Comparison of ENCODE assay signal across 26 cellular contexts in the genomic region with DNA sequence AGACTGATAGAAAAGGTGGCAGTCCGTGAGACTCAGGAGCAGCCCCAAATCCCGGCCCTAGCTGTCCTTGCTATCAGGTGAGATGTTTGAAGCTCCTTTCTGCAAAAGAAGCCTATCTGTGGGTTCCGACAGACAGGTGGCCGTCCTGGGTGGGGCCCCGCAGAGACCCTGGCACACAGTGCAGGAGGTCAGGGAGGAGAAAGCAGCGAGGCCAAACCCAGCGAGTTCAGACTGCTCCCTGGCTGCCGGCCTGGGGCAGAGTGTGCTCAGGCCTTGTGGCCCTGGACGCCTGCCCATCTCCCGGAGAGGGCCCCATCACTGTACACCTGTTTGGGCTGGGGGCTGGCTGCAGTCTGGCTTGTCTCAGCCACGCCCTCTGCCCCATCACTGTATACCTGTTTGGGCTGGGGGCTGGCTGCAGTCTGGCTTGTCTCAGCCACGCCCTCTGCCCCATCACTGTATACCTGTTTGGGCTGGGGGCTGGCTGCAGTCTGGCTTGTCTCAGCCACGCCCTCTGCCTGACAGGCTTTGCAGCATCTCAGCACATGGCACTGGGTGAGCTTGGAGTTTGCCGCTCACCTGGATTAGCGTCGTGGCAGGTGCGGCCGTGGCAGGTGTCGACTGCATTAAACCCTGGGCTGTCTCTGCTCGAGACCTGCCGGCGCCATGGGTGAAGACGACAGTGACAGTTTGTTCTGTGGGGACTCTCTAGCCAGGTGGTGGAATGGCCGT. TPM values are rescaled to one million over a fixed set of nuclear protein-coding genes. Genes with fewer than 3 reads are reported as not detected.
DNase-seq lines count a peak whose midpoint lies in the region; ATAC-seq and TF ChIP-seq lines count a peak whose summit lies in the region.
"Had no signal": no experiment of that assay in that cellular context is flagged by ENCODE, and none has a peak within 500 bp of the region (broad histone marks: within the 10 kb centered on the region; RNA-seq: fewer than 3 reads in every experiment).

No MANE protein-coding gene starts in this region.

- peaks cover 0 to 6% of the 10 kb centered on the region in 2 donors for H3K9me3 Mint-ChIP-seq in stimulated activated naive B cell treated with anti-CD40 and anti-IgM and Interleukin-4, amounts not matched to agents 10 μg/mL and 1 μg/mL and 100 μg/mL, for 72 hours
- peaks cover 0 to 6% (median 0%) of the 10 kb centered on the region in 7 donors for H3K9me3 Mint-ChIP-seq in CD14-positive monocyte
- H3K9me3 Mint-ChIP-seq: activated CD4-positive, alpha-beta memory T cell treated with anti-CD3 and anti-CD28 coated beads, Interleukin-2, amount 10 ng/mL, durations not matched to agents 7 days and 5 days; neural crest cell had no signal

- peaks cover 0 to 8% of the 10 kb centered on the region in 2 donors for H3K4me1 Mint-ChIP-seq in stimulated activated naive B cell treated with anti-CD40 and anti-IgM and Interleukin-4, amounts not matched to agents 10 μg/mL and 1 μg/mL and 100 μg/mL, for 72 hours
- H3K4me1 Mint-ChIP-seq in CD14-positive monocyte = no peaks in the 10 kb centered on the region

- H3K9me3 ChIP-seq in WERI-Rb-1 (ENCODE audit: severe bottlenecking) = peaks cover 8% of the 10 kb centered on the region
- H3K9me3 ChIP-seq: ovary had no signal

- intact Hi-C loops in Right ventricle myocardium superior (cut with DNase I) = no loop called here
- intact Hi-C loops in CD14-positive monocyte (cut with micrococcal nuclease) = no loop called here

- peak; percentile 86 for ATAC-seq in Right ventricle myocardium superior (ENCODE audit: poor library complexity)
- ATAC-seq in left lobe of liver = peak; percentile 13
- ATAC-seq in stimulated activated naive B cell treated with anti-CD40 and anti-IgM and Interleukin-4, amounts not matched to agents 10 μg/mL and 1 μg/mL and 100 μg/mL, for 72 hours (replicated peaks) = no peak
- ATAC-seq: left colon, SK-N-SH treated with all-trans-retinoic acid at 6 μM for 48 hours had no signal

- DNase-seq in WERI-Rb-1 = peak; percentile 20
- no peak for DNase-seq in Right ventricle myocardium superior
- DNase-seq in left lobe of liver (ENCODE audit: low spot score) = no peak
- DNase-seq in stimulated activated naive B cell treated with anti-CD40 and anti-IgM and Interleukin-4, amounts not matched to agents 10 μg/mL and 1 μg/mL and 100 μg/mL, for 72 hours = no peak
- DNase-seq in CD14-positive monocyte (ENCODE audit: low spot score) = no peak
- DNase-seq in Ammon's horn (ENCODE audit: low spot score) = no peak
- no peak for DNase-seq in activated gamma-delta T cell (lab: John Stamatoyannopoulos, UW)
- DNase-seq: activated CD4-positive, alpha-beta memory T cell treated with anti-CD3 and anti-CD28 coated beads, Interleukin-2, amount 10 ng/mL, durations not matched to agents 7 days and 5 days; activated CD4-positive, alpha-beta T cell treated with anti-CD3 and anti-CD28 coated beads for 1 hour; activated CD8-positive, alpha-beta memory T cell treated with anti-CD3 and anti-CD28 coated beads, Interleukin-2, amount 50 U/mL, for 4 hours; activated naive CD4-positive, alpha-beta T cell treated with anti-CD3 and anti-CD28 coated beads, Interleukin-2, amount 50 U/mL, for 16 hours; amygdala; brain microvascular endothelial cell; hippocampal formation; IMR-90; left colon; mesendoderm; NCI-H510A; stimulated activated CD4-positive, alpha-beta T cell treated with anti-CD3 and anti-CD28 coated beads, Interleukin-12 subunit alpha, Interleukin-12 subunit beta, amount 100 ng/mL, for 4 hours; stimulated activated CD4-positive, alpha-beta T cell treated with anti-CD3 and anti-CD28 coated beads, Interleukin-4, amount 100 ng/mL, for 1 hour; T-helper 2 cell had no signal

- H3K36me3 Mint-ChIP-seq in stimulated activated naive B cell treated with anti-CD40 and anti-IgM and Interleukin-4, amounts not matched to agents 10 μg/mL and 1 μg/mL and 100 μg/mL, for 72 hours = peaks cover 29 to 37% of the 10 kb centered on the region in 2 donors
- peaks cover 33 to 39% of the 10 kb centered on the region in 2 donors for H3K36me3 Mint-ChIP-seq in CD14-positive monocyte

- peaks cover 35% of the 10 kb centered on the region for H3K36me3 ChIP-seq in WERI-Rb-1
- H3K36me3 ChIP-seq: ovary had no signal

- no peaks in the 10 kb centered on the region for H3K27me3 ChIP-seq in WERI-Rb-1 (ENCODE audit: insufficient read depth, low read depth, severe bottlenecking)
- H3K27me3 ChIP-seq: brain microvascular endothelial cell, gastrocnemius medialis, ovary, tibial nerve had no signal

- H3K27me3 Mint-ChIP-seq in stimulated activated naive B cell treated with anti-CD40 and anti-IgM and Interleukin-4, amounts not matched to agents 10 μg/mL and 1 μg/mL and 100 μg/mL, for 72 hours = no peaks in the 10 kb centered on the region
- no peaks in the 10 kb centered on the region for H3K27me3 Mint-ChIP-seq in CD14-positive monocyte (ENCODE audit: low read depth in 3 of 3)
- H3K27me3 Mint-ChIP-seq: activated CD4-positive, alpha-beta memory T cell treated with anti-CD3 and anti-CD28 coated beads, Interleukin-2, amount 10 ng/mL, durations not matched to agents 7 days and 5 days had no signal

- H3K4me3 Mint-ChIP-seq in stimulated activated naive B cell treated with anti-CD40 and anti-IgM and Interleukin-4, amounts not matched to agents 10 μg/mL and 1 μg/mL and 100 μg/mL, for 72 hours = no peak overlapping the region
- H3K4me3 Mint-ChIP-seq in CD14-positive monocyte = no peak overlapping the region
- H3K4me3 Mint-ChIP-seq: activated CD4-positive, alpha-beta memory T cell treated with anti-CD3 and anti-CD28 coated beads, Interleukin-2, amount 10 ng/mL, durations not matched to agents 7 days and 5 days; neural crest cell had no signal

- no peak for TF ChIP-seq CTCF in WERI-Rb-1 (IDR thresholded peaks at IDR 0.05; ENCODE audit: low read depth, low read length)
- TF ChIP-seq CTCF in CD14-positive monocyte (IDR thresholded peaks at IDR 0.05) = no peak

- no peak overlapping the region for H3K27ac ChIP-seq in WERI-Rb-1
- H3K27ac ChIP-seq: brain microvascular endothelial cell, ovary, tibial nerve had no signal

- H3K27ac Mint-ChIP-seq in stimulated activated naive B cell treated with anti-CD40 and anti-IgM and Interleukin-4, amounts not matched to agents 10 μg/mL and 1 μg/mL and 100 μg/mL, for 72 hours = peak overlapping the region; percentile 37
- H3K27ac Mint-ChIP-seq in CD14-positive monocyte = no peak overlapping the region
- H3K27ac Mint-ChIP-seq: activated CD4-positive, alpha-beta memory T cell treated with anti-CD3 and anti-CD28 coated beads, Interleukin-2, amount 10 ng/mL, durations not matched to agents 7 days and 5 days had no signal

- no peak overlapping the region for H3K4me3 ChIP-seq in WERI-Rb-1 (ENCODE audit: low read depth, low read length)
- H3K4me3 ChIP-seq: gastrocnemius medialis, ovary, tibial nerve had no signal

RNA-seq across cellular contexts. Expression of a gene that starts 11.8 kb away (rescaled TPM):
- 16.5 TPM for total RNA-seq in Right ventricle myocardium superior
- total RNA-seq in left lobe of liver = 7.0 TPM
- polyA plus RNA-seq in CD14-positive monocyte = 1 to 10 TPM in 1 of 2 donors, under 1 TPM in 1; 0.94 to 1.1 TPM

RNA-seq across cellular contexts. Expression of a gene that starts 12.4 kb away (rescaled TPM):
- 19.3 TPM for total RNA-seq in Right ventricle myocardium superior
- total RNA-seq in left lobe of liver = 10.0 TPM
- 1 to 10 TPM; 1.2 to 2.0 TPM for polyA plus RNA-seq in CD14-positive monocyte

Comparison
In these comparisons a context has a peak if more than half of its experiments do, and no peak if none do; other contexts are left out.
1. ATAC-seq: peak in Right ventricle myocardium superior (single experiment) and left lobe of liver (single experiment); none in stimulated activated naive B cell treated with anti-CD40 and anti-IgM and Interleukin-4, amounts not matched to agents 10 μg/mL and 1 μg/mL and 100 μg/mL, for 72 hours (0 of 2).